ENCODE assay signal across 8 cellular contexts in the genomic region with DNA sequence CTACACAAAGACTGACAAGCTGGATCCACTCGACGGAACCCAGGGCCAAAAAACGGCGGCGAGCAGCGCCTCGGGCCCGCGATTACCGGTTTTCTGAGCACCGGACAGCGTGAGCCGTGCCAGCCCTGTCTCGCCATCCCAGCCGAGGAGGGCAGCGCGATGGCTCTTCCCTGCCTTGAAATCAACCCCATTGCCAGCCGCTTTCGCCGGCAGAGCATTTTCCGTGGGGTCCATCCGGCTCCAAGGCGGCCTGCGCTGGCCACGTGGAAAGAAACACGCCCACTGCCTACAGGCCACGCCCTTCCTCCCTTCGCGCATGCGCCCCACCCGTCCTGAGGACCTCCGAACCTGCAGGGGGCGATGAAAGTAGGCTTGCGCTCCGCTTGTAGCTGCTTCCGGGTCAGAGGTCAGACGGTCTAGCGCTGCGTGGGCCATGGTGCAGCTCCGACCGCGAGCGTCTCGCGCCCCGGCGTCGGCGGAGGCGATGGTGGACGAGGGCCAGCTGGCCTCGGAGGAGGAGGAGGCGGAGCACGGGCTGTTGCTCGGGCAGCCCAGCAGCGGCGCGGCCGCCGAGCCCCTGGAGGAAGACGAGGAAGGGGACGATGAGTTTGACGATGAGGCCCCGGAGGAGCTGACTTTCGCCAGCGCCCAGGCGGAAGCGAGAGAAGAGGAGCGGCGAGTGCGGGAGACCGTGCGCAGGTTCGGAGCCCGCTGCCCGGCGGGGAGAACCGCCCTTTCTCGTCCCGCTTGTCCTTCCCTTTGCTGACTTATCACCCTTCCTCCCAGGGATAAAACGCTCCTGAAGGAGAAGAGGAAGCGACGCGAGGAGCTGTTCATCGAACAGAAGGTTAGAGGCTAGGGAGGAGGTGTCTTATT. TPM values are rescaled to one million over a fixed set of nuclear protein-coding genes. Genes with fewer than 3 reads are reported as not detected.
DNase-seq lines count a peak whose midpoint lies in the region; ATAC-seq and TF ChIP-seq lines count a peak whose summit lies in the region.

Gene NOL7 (plus strand): TSS at position 410 of the 876 bp plus-strand sequence. CDS start 24 bp downstream, at position 434.

- H3K36me3 ChIP-seq in GM23338 (ENCODE audit: insufficient read depth), result peaks cover 24% of the 10 kb centered on the region; the same call in 1 of the 2 replicates

- H3K27me3 ChIP-seq in GM23338 (ENCODE audit: insufficient read depth), result no peaks in the 10 kb centered on the region

- H3K36me3 Mint-ChIP-seq in GM23338 (ENCODE audit: low read depth), result peaks cover 50% of the 10 kb centered on the region
- peaks cover 61% of the 10 kb centered on the region for H3K36me3 Mint-ChIP-seq in activated T-helper 17 cell treated with anti-CD3 and anti-CD28 coated beads, Interleukin-2, amount 50 U/mL, for 72 hours (ENCODE audit: low read depth)
- peaks cover 7% of the 10 kb centered on the region for H3K36me3 Mint-ChIP-seq in natural killer cell

- DNase-seq in ELF-1 (ENCODE audit: low read depth, low spot score), result peak; percentile 97
- DNase-seq in GM23338 (ENCODE audit: low spot score), result peak; percentile 99
- peak; percentile 100 for DNase-seq in RPMI8226
- peak; percentile 99 for DNase-seq in fibroblast of mammary gland (ENCODE audit: low read depth)
- DNase-seq in natural killer cell, result peak; percentile 100
- peak; percentile 97 for DNase-seq in stimulated activated naive CD4-positive, alpha-beta T cell treated with Interleukin-2 at 50 U/mL for 16 hours (lab: John Stamatoyannopoulos, UW)

- peaks cover 24% of the 10 kb centered on the region for H3K4me1 Mint-ChIP-seq in GM23338
- H3K4me1 Mint-ChIP-seq in activated T-helper 17 cell treated with anti-CD3 and anti-CD28 coated beads, Interleukin-2, amount 50 U/mL, for 72 hours, result peaks cover 30% of the 10 kb centered on the region
- peaks cover 35 to 37% of the 10 kb centered on the region in 2 donors for H3K4me1 Mint-ChIP-seq in natural killer cell

- H3K4me3 Mint-ChIP-seq in GM23338 (peak within 1 kb of the TSS; percentile 100), natural killer cell (peak within 1 kb of the TSS; percentile 99)
- H3K4me3 Mint-ChIP-seq in activated T-helper 17 cell treated with anti-CD3 and anti-CD28 coated beads, Interleukin-2, amount 50 U/mL, for 72 hours, result peak within 1 kb of the TSS; percentile 99

- H3K9me3 Mint-ChIP-seq in GM23338, result peaks cover 3% of the 10 kb centered on the region; the same call in 2 of the 3 replicates
- H3K9me3 Mint-ChIP-seq in activated T-helper 17 cell treated with anti-CD3 and anti-CD28 coated beads, Interleukin-2, amount 50 U/mL, for 72 hours, result no peaks in the 10 kb centered on the region
- no peaks in the 10 kb centered on the region for H3K9me3 Mint-ChIP-seq in natural killer cell

- H3K79me2 ChIP-seq in GM23338 (replicated peaks; ENCODE audit: insufficient read depth), result peaks cover 32% of the 10 kb centered on the region

- peak within 1 kb of the TSS; percentile 95 for H3K4me2 ChIP-seq in GM23338

- peaks cover 10% of the 10 kb centered on the region for H3K27me3 Mint-ChIP-seq in GM23338 (ENCODE audit: insufficient read depth, low read depth, poor library complexity)
- H3K27me3 Mint-ChIP-seq in activated T-helper 17 cell treated with anti-CD3 and anti-CD28 coated beads, Interleukin-2, amount 50 U/mL, for 72 hours, result no peaks in the 10 kb centered on the region
- no peaks in the 10 kb centered on the region for H3K27me3 Mint-ChIP-seq in natural killer cell (ENCODE audit: low read depth in 2 of 2)

- intact Hi-C loops in natural killer cell (cut with micrococcal nuclease), result loop anchor here (1.0 to 5.0 kb wide), 3 partner anchors 41 to 288 kb away; partner anchors contain the start of genes SIRT5 and TBC1D7

- H2AFZ ChIP-seq in GM23338, result peak within 1 kb of the TSS; percentile 80

- peak within 1 kb of the TSS; percentile 99 for H3K4me3 ChIP-seq in GM23338
- H3K4me3 ChIP-seq in fibroblast of mammary gland (ENCODE audit: control insufficient read depth, low read depth, low read length), result peak within 1 kb of the TSS; percentile 99

- ATAC-seq in GM23338, result peak; percentile 93
- ATAC-seq in activated T-helper 17 cell treated with anti-CD3 and anti-CD28 coated beads, Interleukin-2, amount 50 U/mL, for 72 hours (replicated peaks), result peak; percentile 92
- peak; percentile 93 to 99 (median 94) for ATAC-seq in natural killer cell

- H3K27ac Mint-ChIP-seq in GM23338 (peak within 1 kb of the TSS; percentile 95), natural killer cell (peak within 1 kb of the TSS; percentile 94 to 99)
- H3K27ac Mint-ChIP-seq in activated T-helper 17 cell treated with anti-CD3 and anti-CD28 coated beads, Interleukin-2, amount 50 U/mL, for 72 hours, result peak within 1 kb of the TSS; percentile 97

- peaks cover 9% of the 10 kb centered on the region for H4K20me1 ChIP-seq in GM23338 (replicated peaks; ENCODE audit: insufficient read depth)

- TF ChIP-seq CTCF in GM23338 (conservative IDR thresholded peaks at IDR 0.05; ENCODE audit: low read depth in 2 of 2), result peak; percentile 68 to 97; a peak in 3 of 4 replicates
- peak; percentile 75 for TF ChIP-seq CTCF in LNCAP (IDR thresholded peaks at IDR 0.05)
- peak; percentile 78 for TF ChIP-seq CTCF in fibroblast of mammary gland (conservative IDR thresholded peaks at IDR 0.05; ENCODE audit: control insufficient read depth, insufficient read depth, low read depth, low read length)
- TF ChIP-seq CTCF in natural killer cell (IDR thresholded peaks at IDR 0.05), result peak; percentile 82

- no peaks in the 10 kb centered on the region; the same call in none of the 2 replicates for H3F3A ChIP-seq in GM23338 (replicated peaks; ENCODE audit: low read depth)

- H3K9me2 ChIP-seq in GM23338 (ENCODE audit: insufficient read depth), result no peaks in the 10 kb centered on the region

- peaks cover 14% of the 10 kb centered on the region for H3K4me1 ChIP-seq in GM23338 (ENCODE audit: insufficient read depth)

- peak within 1 kb of the TSS; percentile 81 for H3K27ac ChIP-seq in GM23338 (ENCODE audit: low read depth)

TF ChIP-seq in GM23338, 12 proteins besides CTCF, POLR2A, EP300 and RAD21 (continues in another document):
- TF ChIP-seq CREB1 (CRISPR knock-in tag; IDR thresholded peaks at IDR 0.05; ENCODE audit: low read depth) (peak; percentile 55; the same call in 1 of the 2 replicates), POLR2AphosphoS5 (IDR thresholded peaks at IDR 0.05; ENCODE audit: low read depth) (peak; percentile 99), EZH2phosphoT487 (IDR thresholded peaks at IDR 0.05; ENCODE audit: unreplicated experiment) (no peak), STAT1 (IDR thresholded peaks at IDR 0.05; ENCODE audit: unreplicated experiment) (no peak)

RNA-seq across cellular contexts. Expression of gene NOL7, which starts in this region (rescaled TPM):
- 97.2 and 110 TPM in 2 replicates for total RNA-seq in GM23338 (2014; rRNA removed; shearing (Covaris generic))
- 251 and 253 TPM in 2 replicates for polyA plus RNA-seq in GM23338 (2016; fragmentation: Nextera tagmentation; extraction: Ambion mirVana)
- total RNA-seq in activated T-helper 17 cell treated with anti-CD3 and anti-CD28 coated beads, Interleukin-2, amount 50 U/mL, for 72 hours, result 10 to 100 TPM; 50.4 to 92.5 TPM
- total RNA-seq in natural killer cell, result 10 to 100 TPM; 24.7 to 31.3 (median 29.6) TPM

Comparison
In these comparisons a context has a peak if more than half of its experiments do, and no peak if none do; other contexts are left out.
1. Peak in every context shown above with its lines: DNase-seq, ATAC-seq, H3K4me3 ChIP-seq and H3K27ac ChIP-seq.